In genomic region chr3:482479-482878, GRCh38 we compare ENCODE assay signal across 22 cellular contexts.
"Had no signal": no experiment of that assay in that cellular context is flagged by ENCODE, and none has a peak within 500 bp of the region (broad histone marks: within the 10 kb centered on the region; RNA-seq: fewer than 3 reads in every experiment).

No MANE protein-coding gene starts in this region.

- ATAC-seq: activated CD8-positive, alpha-beta T cell treated with anti-CD3 and anti-CD28 coated beads for 36 hours; body of pancreas; PC-3; T-helper 17 cell; WTC11 had no signal

- H3K27me3 Mint-ChIP-seq: activated CD8-positive, alpha-beta T cell treated with anti-CD3 and anti-CD28 coated beads for 36 hours; activated naive CD4-positive, alpha-beta T cell treated with anti-CD3 and anti-CD28 coated beads, Interleukin-2, amount 50 U/mL, for 24 hours; T-helper 17 cell had no signal

- H3K27me3 ChIP-seq: body of pancreas had no signal

- H3K9me3 Mint-ChIP-seq: activated T-helper 1 cell treated with anti-CD3 and anti-CD28 coated beads, Interleukin-12 subunit alpha, Interleukin-12 subunit beta, Interleukin-2, Interleukin-4 antibody, amounts not matched to agents 30 ng/mL and 10 ng/mL and 1 ng/mL, durations not matched to agents 14 hours and 24 hours and 36 hours had no signal

- DNase-seq: activated CD4-positive, alpha-beta T cell treated with anti-CD3 and anti-CD28 coated beads, Interleukin-2, amount 50 U/mL, for 1 hour; activated CD4-positive, CD25-positive, alpha-beta regulatory T cell treated with anti-CD3 and anti-CD28 coated beads, Interleukin-2, amount 50 U/mL, for 72 hours; activated CD8-positive, alpha-beta memory T cell treated with anti-CD3 and anti-CD28 coated beads, Interleukin-2, amount 50 U/mL, for 4 hours; activated CD8-positive, alpha-beta T cell treated with anti-CD3 and anti-CD28 coated beads for 36 hours; activated effector memory CD4-positive, alpha-beta T cell treated with Interleukin-2 at 50 U/mL for 16 hours; activated naive CD4-positive, alpha-beta T cell; activated T-cell treated with anti-CD3 and anti-CD28 coated beads, Interleukin-2, amount 50 U/mL, for 1 hour; body of pancreas; IMR-90; KBM-7; NCI-H1048; NCI-H146; NCI-H187 treated with DMSO at 0.1 percent for 48 hours; NCI-H2081 treated with DMSO at 0.1 percent for 48 hours; NCI-H446; PC-3; SIG-M5; T-helper 17 cell; T-helper 9 cell had no signal

- H3K27ac Mint-ChIP-seq: activated CD8-positive, alpha-beta T cell treated with anti-CD3 and anti-CD28 coated beads for 36 hours; activated naive CD4-positive, alpha-beta T cell treated with anti-CD3 and anti-CD28 coated beads, Interleukin-2, amount 50 U/mL, for 24 hours; activated T-helper 1 cell treated with anti-CD3 and anti-CD28 coated beads, Interleukin-12 subunit alpha, Interleukin-12 subunit beta, Interleukin-2, Interleukin-4 antibody, amounts not matched to agents 30 ng/mL and 10 ng/mL and 1 ng/mL, durations not matched to agents 14 hours and 24 hours and 36 hours; T-helper 17 cell; WTC11 had no signal

- H3K4me3 ChIP-seq: body of pancreas had no signal

- H3K4me1 ChIP-seq: body of pancreas had no signal

- H3K27ac ChIP-seq: body of pancreas had no signal

- H3K4me1 Mint-ChIP-seq: activated naive CD4-positive, alpha-beta T cell treated with anti-CD3 and anti-CD28 coated beads, Interleukin-2, amount 50 U/mL, for 24 hours; T-helper 17 cell; WTC11 had no signal

- H3K4me3 Mint-ChIP-seq: activated CD8-positive, alpha-beta T cell treated with anti-CD3 and anti-CD28 coated beads for 36 hours; activated naive CD4-positive, alpha-beta T cell treated with anti-CD3 and anti-CD28 coated beads, Interleukin-2, amount 50 U/mL, for 24 hours; activated T-helper 1 cell treated with anti-CD3 and anti-CD28 coated beads, Interleukin-12 subunit alpha, Interleukin-12 subunit beta, Interleukin-2, Interleukin-4 antibody, amounts not matched to agents 30 ng/mL and 10 ng/mL and 1 ng/mL, durations not matched to agents 14 hours and 24 hours and 36 hours; T-helper 17 cell; WTC11 had no signal

- H3K36me3 Mint-ChIP-seq: activated naive CD4-positive, alpha-beta T cell treated with anti-CD3 and anti-CD28 coated beads, Interleukin-2, amount 50 U/mL, for 24 hours had no signal
